Comparison of ENCODE assay signal across 13 cellular contexts in the genomic region with DNA sequence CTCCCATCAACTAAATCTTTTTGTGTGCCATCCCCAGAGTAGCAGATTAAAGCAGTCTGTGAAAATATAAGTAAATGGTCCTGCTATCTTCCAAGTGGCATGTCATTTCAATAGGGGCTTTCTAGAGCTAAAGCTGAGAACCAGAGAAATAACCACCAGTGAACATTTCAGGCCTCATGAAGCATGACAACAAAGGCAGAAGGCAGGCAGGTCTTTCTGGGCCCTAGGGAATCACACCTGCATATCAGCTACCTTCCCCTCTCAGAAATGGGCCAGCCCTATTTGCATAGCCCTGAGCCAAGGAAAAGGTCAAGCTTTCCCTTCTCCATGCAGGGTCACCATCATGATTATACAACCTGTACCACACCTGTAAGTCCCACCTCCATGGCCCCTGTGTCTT.
DNase-seq lines count a peak whose midpoint lies in the region; ATAC-seq and TF ChIP-seq lines count a peak whose summit lies in the region.
"Had no signal": no experiment of that assay in that cellular context is flagged by ENCODE, and none has a peak within 500 bp of the region (broad histone marks: within the 10 kb centered on the region; RNA-seq: fewer than 3 reads in every experiment).

No MANE protein-coding gene starts in this region.

- intact Hi-C loops in left lung (cut with DNase I) = no loop called here

- H3K4me3 ChIP-seq in stomach smooth muscle (ENCODE audit: low read length in 2 of 2) (no peak overlapping the region), left lung (no peak overlapping the region)
- H3K4me3 ChIP-seq: colonic mucosa had no signal

- TF ChIP-seq CTCF in left lung (IDR thresholded peaks at IDR 0.05) = no peak

- H3K27me3 ChIP-seq in stomach smooth muscle (ENCODE audit: control insufficient read depth in 1 of 2, insufficient read depth in 2 of 2, low read length in 2 of 2) = no peaks in the 10 kb centered on the region
- H3K27me3 ChIP-seq in left lung = no peaks in the 10 kb centered on the region
- H3K27me3 ChIP-seq: colonic mucosa had no signal

- DNase-seq in HT-29 (ENCODE audit: low spot score) = no peak
- DNase-seq in AG08395 (ENCODE audit: low spot score) = no peak
- no peak for DNase-seq in left lung
- DNase-seq: activated CD4-positive, alpha-beta T cell treated with anti-CD3 and anti-CD28 coated beads, Interleukin-2, amount 50 U/mL, for 4 hours; Caco-2; colonic mucosa; kidney glomerular epithelial cell; NCI-H187 treated with DMSO at 0.1 percent for 48 hours had no signal

- H3K9me3 ChIP-seq in stomach smooth muscle (ENCODE audit: control insufficient read depth in 2 of 2, low read length in 2 of 2) = no peaks in the 10 kb centered on the region
- H3K9me3 ChIP-seq in left lung = no peaks in the 10 kb centered on the region
- H3K9me3 ChIP-seq: Caco-2, colonic mucosa had no signal

- H3K36me3 ChIP-seq in stomach smooth muscle (ENCODE audit: control insufficient read depth in 2 of 2, insufficient read depth in 2 of 2, low read length in 2 of 2) = peaks cover 0 to 2% of the 10 kb centered on the region in 2 donors
- no peaks in the 10 kb centered on the region for H3K36me3 ChIP-seq in left lung
- H3K36me3 ChIP-seq: colonic mucosa had no signal

- H3K9ac ChIP-seq in stomach smooth muscle (ENCODE audit: low read length in 2 of 2) = no peak overlapping the region

- peak overlapping the region; percentile 19 for H3K27ac ChIP-seq in stomach smooth muscle (ENCODE audit: low read length)
- H3K27ac ChIP-seq in left lung = no peak overlapping the region
- H3K27ac ChIP-seq: colonic mucosa had no signal

- H3K4me1 ChIP-seq in stomach smooth muscle (ENCODE audit: control insufficient read depth, insufficient read depth, low read length) = peaks cover 7% of the 10 kb centered on the region
- no peaks in the 10 kb centered on the region for H3K4me1 ChIP-seq in left lung
- H3K4me1 ChIP-seq: colonic mucosa had no signal

- peak; percentile 82 for ATAC-seq in GM18909 (IDR thresholded peaks at IDR 0.05; ENCODE audit: poor library complexity, unreplicated experiment)
- ATAC-seq in GM21825 (IDR thresholded peaks at IDR 0.05; ENCODE audit: unreplicated experiment) = peak; percentile 93
- ATAC-seq in HG03432 (IDR thresholded peaks at IDR 0.05; ENCODE audit: unreplicated experiment) = peak; percentile 87
- no peak for ATAC-seq in HG03280 (IDR thresholded peaks at IDR 0.05; ENCODE audit: unreplicated experiment)
- ATAC-seq in left lung = no peak

Comparison
In these comparisons a context has a peak if more than half of its experiments do, and no peak if none do; other contexts are left out.
1. ATAC-seq: peak in GM18909 (single experiment), GM21825 (single experiment) and HG03432 (single experiment); none in HG03280 (single experiment) and left lung (single experiment).